Comparison of ENCODE assay signal across 10 cellular contexts in the genomic region with DNA sequence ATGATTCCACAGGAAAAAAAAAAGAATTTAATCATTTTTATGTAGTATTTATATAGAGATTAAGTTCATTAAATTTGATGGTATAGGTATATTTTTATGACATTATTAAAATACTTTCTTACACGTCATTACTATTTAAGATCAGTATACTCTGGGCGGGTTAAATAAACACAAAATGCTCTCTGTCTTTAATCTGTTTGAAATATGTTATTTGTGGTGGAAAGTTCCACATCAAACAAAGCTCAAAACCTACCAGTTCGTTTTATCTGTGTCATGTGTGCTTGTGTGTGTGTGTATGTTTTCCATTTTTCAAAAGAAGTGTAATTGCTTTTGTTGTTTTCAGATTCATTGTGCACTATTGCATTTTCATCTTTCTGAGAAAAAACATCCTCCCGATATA.
"Had no signal": no experiment of that assay in that cellular context is flagged by ENCODE, and none has a peak within 500 bp of the region (broad histone marks: within the 10 kb centered on the region; RNA-seq: fewer than 3 reads in every experiment).

No MANE protein-coding gene starts in this region.

- FAIRE-seq: HTR-8/SVneo, K562 had no signal

- H3K4me3 Mint-ChIP-seq: HFFc6 had no signal

- H3K27ac ChIP-seq: GM23248 had no signal

- H3K36me3 ChIP-seq: HAP-1 had no signal

- H2AFZ ChIP-seq: GM23248 had no signal

- H3K9ac ChIP-seq: GM23248 had no signal

- H3K27ac Mint-ChIP-seq: HFFc6 had no signal

- DNase-seq: GM23248, GOT3, H7, HFFc6, IMR-90, KG1 had no signal

- H3K4me1 ChIP-seq: HAP-1 had no signal

- H3K9me3 ChIP-seq: HAP-1 had no signal

- H3K4me3 ChIP-seq: GM23248, HAP-1, K562 had no signal

- ATAC-seq: HCT116, K562 had no signal
